1 cellular context compared by ENCODE assay signal in the genomic region with DNA sequence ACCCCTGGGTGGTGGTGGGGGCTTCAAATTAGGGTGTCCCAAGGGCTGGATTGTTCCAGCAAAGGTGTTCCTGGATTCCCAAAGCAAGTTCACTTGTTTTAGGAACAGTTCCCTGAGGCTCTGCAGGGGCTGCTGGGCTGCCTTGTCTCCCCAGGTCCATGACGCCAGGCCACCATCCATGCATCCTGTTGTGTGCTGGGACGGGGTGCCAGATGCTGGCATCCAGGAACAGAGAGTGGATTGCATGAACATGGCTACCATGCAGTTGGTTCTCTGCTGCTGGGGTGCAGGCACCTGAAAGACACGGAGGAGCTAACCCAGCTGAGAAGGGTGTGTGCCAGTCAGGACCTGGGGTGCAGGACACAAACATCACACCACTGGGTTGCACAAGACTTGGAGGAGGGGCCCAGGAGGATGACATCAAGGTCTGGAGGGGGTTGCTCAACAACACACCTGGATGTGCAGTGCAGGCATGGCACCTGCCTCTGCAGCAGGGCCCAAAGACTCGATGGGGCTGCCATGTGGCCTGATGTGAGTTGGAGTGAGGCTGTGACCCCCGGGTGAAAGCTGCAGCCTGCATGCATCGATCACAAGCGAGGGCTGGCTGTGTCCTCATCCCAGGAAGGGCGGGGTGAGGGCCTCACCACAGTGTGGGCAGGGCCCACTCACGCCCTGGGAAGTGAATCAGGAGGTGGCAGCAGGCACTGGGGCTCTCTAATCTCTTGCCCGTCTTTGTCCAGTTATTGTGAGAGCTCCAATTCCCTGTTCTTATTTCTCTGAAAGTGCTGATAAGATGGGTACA.
TF ChIP-seq lines count a peak whose summit lies in the region.

No MANE protein-coding gene starts in this region.

TF ChIP-seq in H1, 55 proteins besides CTCF, POLR2A, EP300 and RAD21 (continued from another document):
- no peak for TF ChIP-seq SP2 (IDR thresholded peaks at IDR 0.05; ENCODE audit: low read length)
